Comparison of ENCODE assay signal across 12 cellular contexts in genomic region chr11:75454987-75455386, GRCh38. TPM values are rescaled to one million over a fixed set of nuclear protein-coding genes. Genes with fewer than 3 reads are reported as not detected.
DNase-seq lines count a peak whose midpoint lies in the region; ATAC-seq and TF ChIP-seq lines count a peak whose summit lies in the region.
"Had no signal": no experiment of that assay in that cellular context is flagged by ENCODE, and none has a peak within 500 bp of the region (broad histone marks: within the 10 kb centered on the region; RNA-seq: fewer than 3 reads in every experiment).

No MANE protein-coding gene starts in this region.

- H3K36me3 ChIP-seq in MM.1S (replicated peaks; ENCODE audit: insufficient read depth, low read length): no peaks in the 10 kb centered on the region

- intact Hi-C loops in right cardiac atrium (cut with DNase I) (loop anchor here in 1 of 4 donors (10.0 kb wide), 1 partner anchor 60 kb away; no protein-coding TSS in a partner anchor), left ventricle myocardium superior (cut with micrococcal nuclease) (no loop called here)

- H3K4me3 ChIP-seq in right cardiac atrium (ENCODE audit: low read length): no peak overlapping the region
- H3K4me3 ChIP-seq in MM.1S (ENCODE audit: low read length): no peak overlapping the region

- no peaks in the 10 kb centered on the region for H4K20me1 ChIP-seq in MM.1S (ENCODE audit: insufficient read depth, low read length)

- ATAC-seq in right cardiac atrium (no peak), left ventricle myocardium superior (no peak), HG03097 (IDR thresholded peaks at IDR 0.05; ENCODE audit: low FRiP score, unreplicated experiment) (no peak)

- no peak overlapping the region for H3K4me2 ChIP-seq in MM.1S (ENCODE audit: low read depth, low read length)
- H3K4me2 ChIP-seq: KMS-11 had no signal

- no peaks in the 10 kb centered on the region for H3K79me2 ChIP-seq in MM.1S (ENCODE audit: low read length)

- no peak overlapping the region for H2AFZ ChIP-seq in MM.1S (ENCODE audit: low read length)

- H3K9me3 ChIP-seq in right cardiac atrium (ENCODE audit: control insufficient read depth, low read length): no peaks in the 10 kb centered on the region
- H3K9me3 ChIP-seq in MM.1S (replicated peaks; ENCODE audit: insufficient read depth, low read length): no peaks in the 10 kb centered on the region
- H3K9me3 ChIP-seq: Caco-2 had no signal

- H3K4me1 ChIP-seq in right cardiac atrium (ENCODE audit: control insufficient read depth, insufficient read depth, low read length): no peaks in the 10 kb centered on the region
- no peaks in the 10 kb centered on the region for H3K4me1 ChIP-seq in MM.1S (ENCODE audit: low read length)
- H3K4me1 ChIP-seq: Caco-2 had no signal

- H3K9ac ChIP-seq in MM.1S (ENCODE audit: low read length): no peak overlapping the region
- H3K9ac ChIP-seq: KMS-11 had no signal

- H3K9me2 ChIP-seq in MM.1S (replicated peaks; ENCODE audit: insufficient read depth, low read length): no peaks in the 10 kb centered on the region

- DNase-seq in right cardiac atrium: peak in 2 of 3 donors; percentile 20 to 21
- DNase-seq in left ventricle myocardium superior: no peak
- DNase-seq in NCI-H69 (lab: John Stamatoyannopoulos, UW): peak; percentile 89
- peak; percentile 47 for DNase-seq in iPS-NIHi11 (ENCODE audit: low spot score)
- DNase-seq in MM.1S: no peak
- DNase-seq in activated CD4-positive, CD25-positive, alpha-beta regulatory T cell treated with anti-CD3 and anti-CD28 coated beads, Interleukin-2, amount 50 U/mL, for 72 hours: no peak
- no peak for DNase-seq in putamen (ENCODE audit: low spot score)
- DNase-seq: Caco-2, DMS53 had no signal

- no peaks in the 10 kb centered on the region for H3K27me3 ChIP-seq in right cardiac atrium (ENCODE audit: control insufficient read depth, insufficient read depth)
- peaks cover 40% of the 10 kb centered on the region for H3K27me3 ChIP-seq in MM.1S (replicated peaks; ENCODE audit: insufficient read depth, low read length)

- TF ChIP-seq CTCF in MM.1S (IDR thresholded peaks at IDR 0.05; ENCODE audit: low read length): no peak

- no peak overlapping the region for H3K27ac ChIP-seq in right cardiac atrium (ENCODE audit: low read length)
- H3K27ac ChIP-seq in MM.1S (ENCODE audit: low read length): no peak overlapping the region
- H3K27ac ChIP-seq: KMS-11 had no signal

- H3F3A ChIP-seq in MM.1S (ENCODE audit: insufficient read depth, low read length): no peaks in the 10 kb centered on the region

- WGBS in right cardiac atrium: 87% methylated on average over 5 of the region's 5 CpGs

RNA-seq across cellular contexts. Expression of gene KLHL35, which starts 22.0 kb away (rescaled TPM):
- total RNA-seq in right cardiac atrium: 1 to 10 TPM in 1 of 4 donors, under 1 TPM in 3; 0.46 to 1.5 (median 0.67) TPM
- polyA plus RNA-seq in right cardiac atrium: 0.66 TPM
- total RNA-seq in left ventricle myocardium superior: 0.89 TPM
- total RNA-seq: MCF 10A had no signal

RNA-seq across cellular contexts. Expression of gene RPS3, which starts 55.7 kb away (rescaled TPM):
- total RNA-seq in right cardiac atrium (1,000 to 10,000 TPM; 1,039 to 1,263 (median 1,178) TPM), left ventricle myocardium superior (874 TPM)
- polyA plus RNA-seq in right cardiac atrium: 1,021 TPM

Comparison
In these comparisons a context has a peak if more than half of its experiments do, and no peak if none do; other contexts are left out.
1. DNase-seq: peak in right cardiac atrium (2 of 3), NCI-H69 (single experiment) and iPS-NIHi11 (single experiment); none in left ventricle myocardium superior (single experiment), MM.1S (single experiment), activated CD4-positive, CD25-positive, alpha-beta regulatory T cell treated with anti-CD3 and anti-CD28 coated beads, Interleukin-2, amount 50 U/mL, for 72 hours (single experiment) and putamen (single experiment).